ENCODE assay signal across 8 cellular contexts in the genomic region with DNA sequence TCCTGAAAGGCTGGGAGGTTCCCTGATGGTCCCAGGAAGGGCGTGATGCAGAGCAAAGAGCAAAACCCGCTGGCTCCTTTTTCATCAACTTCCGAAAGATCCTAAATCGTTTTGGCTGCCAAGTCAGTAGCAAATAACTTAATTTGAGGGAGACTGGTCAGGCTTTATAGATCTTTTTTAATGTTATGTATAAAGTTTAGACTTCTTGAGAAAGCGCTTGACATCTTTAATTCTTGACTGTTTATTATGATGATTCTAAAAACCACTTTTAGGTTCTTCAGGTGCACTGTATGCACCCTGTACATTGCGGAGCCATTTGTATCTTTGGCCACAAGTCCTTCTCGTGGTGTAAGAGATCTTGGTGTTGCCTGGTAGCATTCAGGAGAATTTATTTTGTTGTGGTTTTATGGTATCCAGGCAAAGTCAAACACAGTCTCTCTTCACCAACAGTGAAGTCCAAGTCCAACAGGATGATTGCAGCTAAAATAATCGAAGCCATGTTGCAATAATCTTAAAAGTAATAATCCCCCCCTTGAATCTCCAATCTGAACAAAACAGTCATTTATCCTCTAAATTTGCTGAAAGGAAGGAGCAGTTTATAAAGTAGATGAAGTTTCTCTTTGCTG. TPM values are rescaled to one million over a fixed set of nuclear protein-coding genes. Genes with fewer than 3 reads are reported as not detected.
A peak's percentile ranks its signal among the peaks of the same experiment; 100 is the strongest.
DNase-seq lines count a peak whose midpoint lies in the region; ATAC-seq and TF ChIP-seq lines count a peak whose summit lies in the region.

No MANE protein-coding gene starts in this region.

- H3K4me3 ChIP-seq in breast epithelium (peak overlapping the region; percentile 59 to 76 (median 62)), right lobe of liver (peak overlapping the region in 2 of 3 donors; percentile 43 to 48), stomach smooth muscle (ENCODE audit: low read length in 2 of 2) (peak overlapping the region; percentile 88 to 92)

- H3K27ac Mint-ChIP-seq in IgD-negative memory B cell = no peak overlapping the region

- H3K4me3 Mint-ChIP-seq in IgD-negative memory B cell = peak overlapping the region in 3 of 4 donors; percentile 4 to 61 (median 54)

- ATAC-seq in right lobe of liver = no peak
- ATAC-seq in GM21367 (IDR thresholded peaks at IDR 0.05; ENCODE audit: unreplicated experiment) = no peak

- TF ChIP-seq POLR2A in breast epithelium (IDR thresholded peaks at IDR 0.05) (no peak), right lobe of liver (IDR thresholded peaks at IDR 0.05) (no peak)

- H3K9me3 Mint-ChIP-seq in IgD-negative memory B cell = no peaks in the 10 kb centered on the region

- DNase-seq in breast epithelium (ENCODE audit: low spot score in 2 of 2) (no peak), right lobe of liver (no peak), occipital lobe (lab: John Stamatoyannopoulos, UW) (no peak), NCI-H82 (lab: John Stamatoyannopoulos, UW) (no peak), COLO668 (lab: John Stamatoyannopoulos, UW; ENCODE audit: unreplicated experiment) (no peak)

- H3K27ac ChIP-seq in breast epithelium (peak overlapping the region in 1 of 2 donors; percentile 77), right lobe of liver (no peak overlapping the region), stomach smooth muscle (ENCODE audit: low read length) (no peak overlapping the region)

- H3K36me3 ChIP-seq in breast epithelium = no peaks in the 10 kb centered on the region
- H3K36me3 ChIP-seq in right lobe of liver = no peaks in the 10 kb centered on the region
- H3K36me3 ChIP-seq in stomach smooth muscle (ENCODE audit: control insufficient read depth in 2 of 2, insufficient read depth in 2 of 2, low read length in 2 of 2) = no peaks in the 10 kb centered on the region

- H3K4me1 ChIP-seq in breast epithelium (no peaks in the 10 kb centered on the region), right lobe of liver (peaks cover 0 to 12% (median 0%) of the 10 kb centered on the region in 4 donors), stomach smooth muscle (ENCODE audit: control insufficient read depth, insufficient read depth, low read length) (peaks cover 10% of the 10 kb centered on the region)

- H3K36me3 Mint-ChIP-seq in IgD-negative memory B cell = no peaks in the 10 kb centered on the region

- no peak for TF ChIP-seq CTCF in breast epithelium (IDR thresholded peaks at IDR 0.05)
- no peak for TF ChIP-seq CTCF in right lobe of liver (IDR thresholded peaks at IDR 0.05)

- H3K4me1 Mint-ChIP-seq in IgD-negative memory B cell = peaks cover 3 to 12% (median 7%) of the 10 kb centered on the region in 3 donors

- H3K27me3 ChIP-seq in breast epithelium (peaks cover 0 to 4% of the 10 kb centered on the region in 2 donors), right lobe of liver (peaks cover 0 to 8% of the 10 kb centered on the region in 2 donors), stomach smooth muscle (ENCODE audit: control insufficient read depth in 1 of 2, insufficient read depth in 2 of 2, low read length in 2 of 2) (no peaks in the 10 kb centered on the region)

- peaks cover 34% of the 10 kb centered on the region for H3K27me3 Mint-ChIP-seq in IgD-negative memory B cell

- no peaks in the 10 kb centered on the region for H3K9me3 ChIP-seq in breast epithelium
- no peaks in the 10 kb centered on the region for H3K9me3 ChIP-seq in right lobe of liver
- H3K9me3 ChIP-seq in stomach smooth muscle (ENCODE audit: control insufficient read depth in 2 of 2, low read length in 2 of 2) = no peaks in the 10 kb centered on the region

- peak overlapping the region in 1 of 2 donors; percentile 24 for H3K9ac ChIP-seq in stomach smooth muscle (ENCODE audit: low read length in 2 of 2)

- intact Hi-C loops in breast epithelium (cut with DNase I; ENCODE audit: low total_unique reads) (no loop called here), right lobe of liver (cut with DNase I) (no loop called here)

- 43% methylated on average over 6 of the region's 8 CpGs for WGBS in right lobe of liver (ENCODE audit: insufficient coverage, low coverage, low lambda C conversion rate, missing lambda C conversion rate)

RNA-seq across cellular contexts. Expression of gene SYNE1, which starts 0.4 kb away (rescaled TPM):
- 30.9 TPM for polyA plus RNA-seq in IgD-negative memory B cell
- total RNA-seq in breast epithelium (100 to 1,000 TPM in 1 of 3 donors, 10 to 100 TPM in 2; 80.9 to 106 (median 95.7) TPM), right lobe of liver (10 to 100 TPM; 22.8 to 43.2 (median 25.0) TPM), occipital lobe (316 TPM)
